1 cellular context compared by ENCODE assay signal in genomic region chr19:2324220-2324948, GRCh38.
TF ChIP-seq lines count a peak whose summit lies in the region.

No MANE protein-coding gene starts in this region.

TF ChIP-seq in GM23338, 12 proteins besides CTCF, POLR2A, EP300 and RAD21:
- TF ChIP-seq STAT1 (IDR thresholded peaks at IDR 0.05; ENCODE audit: unreplicated experiment), result no peak
- no peak for TF ChIP-seq NANOG (IDR thresholded peaks at IDR 0.05; ENCODE audit: borderline replicate concordance)
- TF ChIP-seq, protein P1, sequence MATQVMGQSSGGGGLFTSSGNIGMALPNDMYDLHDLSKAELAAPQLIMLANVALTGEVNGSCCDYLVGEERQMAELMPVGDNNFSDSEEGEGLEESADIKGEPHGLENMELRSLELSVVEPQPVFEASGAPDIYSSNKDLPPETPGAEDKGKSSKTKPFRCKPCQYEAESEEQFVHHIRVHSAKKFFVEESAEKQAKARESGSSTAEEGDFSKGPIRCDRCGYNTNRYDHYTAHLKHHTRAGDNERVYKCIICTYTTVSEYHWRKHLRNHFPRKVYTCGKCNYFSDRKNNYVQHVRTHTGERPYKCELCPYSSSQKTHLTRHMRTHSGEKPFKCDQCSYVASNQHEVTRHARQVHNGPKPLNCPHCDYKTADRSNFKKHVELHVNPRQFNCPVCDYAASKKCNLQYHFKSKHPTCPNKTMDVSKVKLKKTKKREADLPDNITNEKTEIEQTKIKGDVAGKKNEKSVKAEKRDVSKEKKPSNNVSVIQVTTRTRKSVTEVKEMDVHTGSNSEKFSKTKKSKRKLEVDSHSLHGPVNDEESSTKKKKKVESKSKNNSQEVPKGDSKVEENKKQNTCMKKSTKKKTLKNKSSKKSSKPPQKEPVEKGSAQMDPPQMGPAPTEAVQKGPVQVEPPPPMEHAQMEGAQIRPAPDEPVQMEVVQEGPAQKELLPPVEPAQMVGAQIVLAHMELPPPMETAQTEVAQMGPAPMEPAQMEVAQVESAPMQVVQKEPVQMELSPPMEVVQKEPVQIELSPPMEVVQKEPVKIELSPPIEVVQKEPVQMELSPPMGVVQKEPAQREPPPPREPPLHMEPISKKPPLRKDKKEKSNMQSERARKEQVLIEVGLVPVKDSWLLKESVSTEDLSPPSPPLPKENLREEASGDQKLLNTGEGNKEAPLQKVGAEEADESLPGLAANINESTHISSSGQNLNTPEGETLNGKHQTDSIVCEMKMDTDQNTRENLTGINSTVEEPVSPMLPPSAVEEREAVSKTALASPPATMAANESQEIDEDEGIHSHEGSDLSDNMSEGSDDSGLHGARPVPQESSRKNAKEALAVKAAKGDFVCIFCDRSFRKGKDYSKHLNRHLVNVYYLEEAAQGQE (IDR thresholded peaks at IDR 0.05; ENCODE audit: unreplicated experiment), result no peak
- no peak for TF ChIP-seq CREB1 (CRISPR knock-in tag; IDR thresholded peaks at IDR 0.05; ENCODE audit: low read depth)
- TF ChIP-seq EZH2phosphoT487 (IDR thresholded peaks at IDR 0.05; ENCODE audit: unreplicated experiment), result no peak
- TF ChIP-seq JUNB (IDR thresholded peaks at IDR 0.05; ENCODE audit: unreplicated experiment), result no peak
- TF ChIP-seq ZNF331 (CRISPR knock-in tag; IDR thresholded peaks at IDR 0.05; ENCODE audit: low read depth), result no peak
